ENCODE assay signal across 8 cellular contexts in the genomic region with DNA sequence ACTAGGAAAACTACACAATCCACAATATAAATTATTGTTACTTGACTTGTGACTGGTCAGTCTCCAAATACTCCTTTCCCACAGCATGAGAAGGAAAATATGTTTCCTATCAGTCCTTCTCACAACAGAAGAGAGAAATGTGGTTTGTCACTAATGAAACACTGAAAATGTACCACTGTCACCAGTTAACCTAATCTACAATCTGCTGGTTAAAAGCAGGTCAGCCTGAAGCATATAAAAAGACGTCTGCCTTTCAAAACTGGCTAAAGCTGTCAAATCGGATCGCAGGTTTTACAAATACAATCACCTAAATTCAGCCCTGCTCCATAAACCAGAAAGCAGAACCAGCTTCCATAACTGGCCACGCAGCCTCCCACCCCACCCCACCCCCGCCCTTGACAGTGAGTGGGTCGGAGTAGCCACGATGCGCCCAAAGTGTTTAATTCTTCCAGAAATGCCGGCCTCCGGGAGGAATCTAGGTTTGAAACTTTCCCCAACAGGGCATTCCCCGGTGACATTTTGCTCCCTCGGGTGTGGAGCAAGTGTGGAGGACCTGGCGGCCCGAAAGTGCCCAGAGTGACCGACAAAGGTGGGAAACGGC. TPM values are rescaled to one million over a fixed set of nuclear protein-coding genes. Genes with fewer than 3 reads are reported as not detected.
DNase-seq lines count a peak whose midpoint lies in the region; ATAC-seq, FAIRE-seq and TF ChIP-seq lines count a peak whose summit lies in the region.

No MANE protein-coding gene starts in this region.

- 0% methylated on average over 16 of the region's 16 CpGs for WGBS in prostate gland

- intact Hi-C loops in Right ventricle myocardium superior (cut with DNase I) = no loop called here
- intact Hi-C loops in prostate gland (cut with DNase I) = loop anchor here (10.0 kb wide), 1 partner anchor 116 kb away; no protein-coding TSS in a partner anchor

- H3K4me3 ChIP-seq in AG04449 (ENCODE audit: low read depth, low read length) = peak overlapping the region; percentile 93
- H3K4me3 ChIP-seq in prostate gland = peak overlapping the region; percentile 60 to 70

- H3K4me3 Mint-ChIP-seq in activated T-cell treated with anti-CD3 and anti-CD28 coated beads, Interleukin-2, amount 50 U/mL, for 24 hours = peak overlapping the region; percentile 93

- no peaks in the 10 kb centered on the region for H3K36me3 ChIP-seq in prostate gland

- peak; percentile 2 for ATAC-seq in GM19023 (IDR thresholded peaks at IDR 0.05; ENCODE audit: unreplicated experiment)
- ATAC-seq in Right ventricle myocardium superior (ENCODE audit: poor library complexity) = peak; percentile 40

- H3K27me3 ChIP-seq in prostate gland (replicated peaks; ENCODE audit: insufficient read depth) = no peaks in the 10 kb centered on the region

- POLR2A ChIA-PET in AG04449 (lab: Yijun Ruan, JAX) = interaction anchor here (0.6 kb wide), 1 partner anchor 25 kb away, joined by 3 read pairs; no protein-coding TSS in a partner anchor

- no peak for TF ChIP-seq POLR2A in prostate gland (IDR thresholded peaks at IDR 0.05)

- H3K9me3 ChIP-seq in prostate gland = no peaks in the 10 kb centered on the region

- DNase-seq in AG04449 (ENCODE audit: low read depth, low spot score) = no peak
- DNase-seq in HTR-8/SVneo (ENCODE audit: insufficient read length, low spot score) = peak; percentile 20
- no peak for DNase-seq in activated T-cell treated with anti-CD3 and anti-CD28 coated beads, Interleukin-2, amount 50 U/mL, for 24 hours
- no peak for DNase-seq in Right ventricle myocardium superior
- no peak for DNase-seq in prostate gland (ENCODE audit: low spot score)
- DNase-seq in NCI-H1105 (lab: John Stamatoyannopoulos, UW) = no peak
- DNase-seq in 8988T = no peak

- peaks cover 33% of the 10 kb centered on the region for H3K36me3 Mint-ChIP-seq in activated T-cell treated with anti-CD3 and anti-CD28 coated beads, Interleukin-2, amount 50 U/mL, for 24 hours (ENCODE audit: low read depth)

- H3K4me1 Mint-ChIP-seq in activated T-cell treated with anti-CD3 and anti-CD28 coated beads, Interleukin-2, amount 50 U/mL, for 24 hours (ENCODE audit: low read depth) = peaks cover 46% of the 10 kb centered on the region

- TF ChIP-seq CTCF in AG04449 (IDR thresholded peaks at IDR 0.05; ENCODE audit: insufficient read depth, low read length, missing control alignments) = no peak
- TF ChIP-seq CTCF in prostate gland (IDR thresholded peaks at IDR 0.05) = no peak

- no peaks in the 10 kb centered on the region for H3K27me3 Mint-ChIP-seq in activated T-cell treated with anti-CD3 and anti-CD28 coated beads, Interleukin-2, amount 50 U/mL, for 24 hours

- H3K9me3 Mint-ChIP-seq in activated T-cell treated with anti-CD3 and anti-CD28 coated beads, Interleukin-2, amount 50 U/mL, for 24 hours = no peaks in the 10 kb centered on the region

- H3K4me1 ChIP-seq in prostate gland (replicated peaks) = no peaks in the 10 kb centered on the region

- H3K27ac Mint-ChIP-seq in activated T-cell treated with anti-CD3 and anti-CD28 coated beads, Interleukin-2, amount 50 U/mL, for 24 hours = peak overlapping the region; percentile 94

- FAIRE-seq in HTR-8/SVneo (lab: Jason Lieb, UNC) = no peak

- H3K27ac ChIP-seq in prostate gland = peak overlapping the region; percentile 72 to 79

- CTCF ChIA-PET in AG04449 (lab: Yijun Ruan, JAX) = interaction anchor here (1.4 to 1.7 kb wide), 2 partner anchors 19 kb away, joined by 4 to 6 read pairs; no protein-coding TSS in a partner anchor

RNA-seq across cellular contexts. Expression of a gene that starts 0.7 kb away (rescaled TPM):
- total RNA-seq in Right ventricle myocardium superior = 539 TPM
- 10 to 100 TPM; 68.6 to 82.8 TPM for total RNA-seq in prostate gland

RNA-seq across cellular contexts. Expression of a gene that starts 26.0 kb away (rescaled TPM):
- total RNA-seq in Right ventricle myocardium superior (not detected), prostate gland (1 to 10 TPM in 1 of 2 donors, under 1 TPM in 1; 0.77 to 2.4 TPM)
